In the genomic region with DNA sequence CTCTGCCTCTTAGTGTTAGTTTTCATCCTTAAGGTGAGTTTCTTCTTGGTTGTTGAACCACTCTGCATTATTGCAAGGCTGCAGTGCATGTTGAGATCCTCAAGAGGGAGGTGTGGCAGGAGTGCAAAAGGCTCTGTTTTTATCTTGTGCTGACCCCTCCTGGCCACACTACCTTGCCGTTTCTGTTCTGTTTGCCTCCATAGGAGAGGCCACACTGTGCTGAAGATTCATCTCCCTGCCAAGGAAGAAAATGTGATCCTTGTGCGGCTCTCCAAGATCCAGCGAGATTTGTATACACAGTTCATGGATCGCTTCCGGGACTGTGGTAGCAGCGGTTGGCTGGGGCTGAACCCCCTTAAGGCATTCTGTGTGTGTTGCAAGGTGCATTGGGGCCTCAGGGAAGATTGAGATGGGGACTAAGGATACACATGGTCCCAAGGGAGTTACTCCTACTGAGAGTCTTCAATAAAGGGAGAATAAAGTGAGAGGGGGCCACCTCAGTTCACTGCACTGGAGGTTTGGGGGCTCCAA, we compare ENCODE assay signal across 8 cellular contexts. TPM values are rescaled to one million over a fixed set of nuclear protein-coding genes. Genes with fewer than 3 reads are reported as not detected.
DNase-seq lines count a peak whose midpoint lies in the region; ATAC-seq lines count a peak whose summit lies in the region.

No MANE protein-coding gene starts in this region.

- H3K4me1 Mint-ChIP-seq in activated T-cell treated with anti-CD3 and anti-CD28 coated beads, Interleukin-2, amount 50 U/mL, for 72 hours (ENCODE audit: low read depth) = no peaks in the 10 kb centered on the region
- H3K4me1 Mint-ChIP-seq in activated naive CD8-positive, alpha-beta T cell treated with anti-CD3 and anti-CD28 coated beads for 36 hours = peaks cover 3% of the 10 kb centered on the region

- DNase-seq in activated T-cell treated with anti-CD3 and anti-CD28 coated beads, Interleukin-2, amount 50 U/mL, for 72 hours = peak; percentile 23 to 29
- DNase-seq in activated T-cell treated with anti-CD3 and anti-CD28 coated beads, Interleukin-2, amount 50 U/mL, for 1 hour = no peak
- DNase-seq in NCI-H510A treated with DMSO at 0.1 percent for 48 hours (lab: John Stamatoyannopoulos, UW) (peak; percentile 46), iPS-NIHi11 (ENCODE audit: low spot score) (peak; percentile 89)
- DNase-seq in activated naive CD8-positive, alpha-beta T cell treated with anti-CD3 and anti-CD28 coated beads for 36 hours = peak; percentile 23
- peak; percentile 32 for DNase-seq in stimulated activated CD8-positive, alpha-beta memory T cell treated with anti-CD3 and anti-CD28 coated beads, Interleukin-4, amount 100 ng/mL, for 48 hours

- peaks cover 2 to 19% of the 10 kb centered on the region in 2 donors for H3K36me3 Mint-ChIP-seq in activated T-cell treated with anti-CD3 and anti-CD28 coated beads, Interleukin-2, amount 50 U/mL, for 72 hours (ENCODE audit: insufficient read depth in 2 of 2)
- peaks cover 17% of the 10 kb centered on the region for H3K36me3 Mint-ChIP-seq in activated naive CD8-positive, alpha-beta T cell treated with anti-CD3 and anti-CD28 coated beads for 36 hours

- ATAC-seq in activated T-cell treated with anti-CD3 and anti-CD28 coated beads, Interleukin-2, amount 50 U/mL, for 72 hours (replicated peaks in 1 of 2) = peak; percentile 62 to 78
- peak; percentile 60 for ATAC-seq in HG02885 (IDR thresholded peaks at IDR 0.05; ENCODE audit: poor library complexity, unreplicated experiment)
- no peak for ATAC-seq in HG03565 (IDR thresholded peaks at IDR 0.05; ENCODE audit: unreplicated experiment)

- no peaks in the 10 kb centered on the region for H3K27me3 Mint-ChIP-seq in activated T-cell treated with anti-CD3 and anti-CD28 coated beads, Interleukin-2, amount 50 U/mL, for 72 hours (ENCODE audit: low read depth)
- no peaks in the 10 kb centered on the region for H3K27me3 Mint-ChIP-seq in activated naive CD8-positive, alpha-beta T cell treated with anti-CD3 and anti-CD28 coated beads for 36 hours

- H3K9me3 Mint-ChIP-seq in activated T-cell treated with anti-CD3 and anti-CD28 coated beads, Interleukin-2, amount 50 U/mL, for 72 hours = no peaks in the 10 kb centered on the region
- H3K9me3 Mint-ChIP-seq in activated naive CD8-positive, alpha-beta T cell treated with anti-CD3 and anti-CD28 coated beads for 36 hours = no peaks in the 10 kb centered on the region

- H3K4me3 Mint-ChIP-seq in activated T-cell treated with anti-CD3 and anti-CD28 coated beads, Interleukin-2, amount 50 U/mL, for 72 hours = no peak overlapping the region
- H3K4me3 Mint-ChIP-seq in activated naive CD8-positive, alpha-beta T cell treated with anti-CD3 and anti-CD28 coated beads for 36 hours = no peak overlapping the region

- H3K27ac Mint-ChIP-seq in activated T-cell treated with anti-CD3 and anti-CD28 coated beads, Interleukin-2, amount 50 U/mL, for 72 hours = no peak overlapping the region
- no peak overlapping the region for H3K27ac Mint-ChIP-seq in activated naive CD8-positive, alpha-beta T cell treated with anti-CD3 and anti-CD28 coated beads for 36 hours

RNA-seq across cellular contexts. Expression of a gene that starts 33.0 kb away (rescaled TPM):
- 10 to 100 TPM; 37.8 to 48.0 TPM for total RNA-seq in activated T-cell treated with anti-CD3 and anti-CD28 coated beads, Interleukin-2, amount 50 U/mL, for 72 hours
- total RNA-seq in activated naive CD8-positive, alpha-beta T cell treated with anti-CD3 and anti-CD28 coated beads for 36 hours = 10 to 100 TPM; 37.1 to 39.5 TPM
